25 cellular contexts compared by ENCODE assay signal in genomic region chr22:45676024-45676423, GRCh38.
"Had no signal": no experiment of that assay in that cellular context is flagged by ENCODE, and none has a peak within 500 bp of the region (broad histone marks: within the 10 kb centered on the region; RNA-seq: fewer than 3 reads in every experiment).

No MANE protein-coding gene starts in this region.

- FAIRE-seq: K562 had no signal

- H3K9ac ChIP-seq: KMS-11, SK-N-SH had no signal

- H3K9me2 ChIP-seq: SK-N-SH had no signal

- H3K9me3 ChIP-seq: SK-N-SH had no signal

- H3K4me3 ChIP-seq: K562 had no signal

- DNase-seq: Kasumi-1; MV-4-11; NCI-H1048; NCI-H1105; NCI-H1417; NCI-H1436 treated with DMSO at 0.1 percent for 48 hours; NCI-H1694; NCI-H1930; NCI-H2081; NCI-H2107; NCI-H2227 treated with DMSO at 0.1 percent for 48 hours; NCI-H510A; NCI-H524 treated with DMSO at 0.1 percent for 48 hours; NCI-H69; NCI-H774; NK-92 treated with Interleukin-12 subunit alpha and Interleukin-12 subunit beta, amount 100 ng/mL, for 24 hours; PC-3; SHP77; SK-N-SH; SW 1271; T-helper 1 cell had no signal

- ATAC-seq: K562, Panc1, PC-3 had no signal

- H3K4me2 ChIP-seq: KMS-11, SK-N-SH had no signal

- H3K27ac ChIP-seq: KMS-11, RWPE1 had no signal
